Comparison of ENCODE assay signal across 2 cellular contexts in the genomic region with DNA sequence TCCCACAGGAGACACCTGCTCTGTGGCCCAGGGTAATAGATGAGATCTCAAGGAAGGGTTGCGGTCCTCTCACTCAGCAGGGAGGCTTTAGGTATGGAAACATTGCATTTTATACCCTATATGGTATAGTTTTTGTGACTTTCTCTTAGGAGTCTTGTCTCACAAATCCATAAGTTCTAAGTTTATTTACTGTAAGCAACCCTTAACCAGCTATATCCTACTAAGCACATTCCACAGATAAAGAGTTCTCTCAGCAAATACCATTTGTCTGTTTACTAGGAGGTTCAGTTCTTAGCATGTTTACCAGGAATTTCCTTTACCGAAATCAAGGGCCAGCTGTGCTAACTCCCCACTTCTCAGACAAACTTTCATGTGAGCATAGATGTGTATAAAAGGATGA.
TF ChIP-seq lines count a peak whose summit lies in the region.

No MANE protein-coding gene starts in this region.

TF ChIP-seq in IMR-90, 13 proteins besides CTCF, POLR2A, EP300 and RAD21:
- TF ChIP-seq MXI1 (IDR thresholded peaks at IDR 0.05; ENCODE audit: borderline replicate concordance, low read depth, low read length) (no peak), NFE2L2 (IDR thresholded peaks at IDR 0.05; ENCODE audit: low read depth, low read length) (no peak), SMC3 (IDR thresholded peaks at IDR 0.05; ENCODE audit: low read depth, low read length) (no peak), BHLHE40 (IDR thresholded peaks at IDR 0.05; ENCODE audit: low read depth, low read length) (no peak), RFX5 (IDR thresholded peaks at IDR 0.05; ENCODE audit: low read depth, low read length) (no peak), CEBPB (IDR thresholded peaks at IDR 0.05; ENCODE audit: low read depth, low read length) (no peak), FOS (IDR thresholded peaks at IDR 0.05; ENCODE audit: low read depth, low read length) (no peak), MAZ (IDR thresholded peaks at IDR 0.05; ENCODE audit: borderline replicate concordance, low read depth, low read length) (no peak)
- TF ChIP-seq, protein P1, sequence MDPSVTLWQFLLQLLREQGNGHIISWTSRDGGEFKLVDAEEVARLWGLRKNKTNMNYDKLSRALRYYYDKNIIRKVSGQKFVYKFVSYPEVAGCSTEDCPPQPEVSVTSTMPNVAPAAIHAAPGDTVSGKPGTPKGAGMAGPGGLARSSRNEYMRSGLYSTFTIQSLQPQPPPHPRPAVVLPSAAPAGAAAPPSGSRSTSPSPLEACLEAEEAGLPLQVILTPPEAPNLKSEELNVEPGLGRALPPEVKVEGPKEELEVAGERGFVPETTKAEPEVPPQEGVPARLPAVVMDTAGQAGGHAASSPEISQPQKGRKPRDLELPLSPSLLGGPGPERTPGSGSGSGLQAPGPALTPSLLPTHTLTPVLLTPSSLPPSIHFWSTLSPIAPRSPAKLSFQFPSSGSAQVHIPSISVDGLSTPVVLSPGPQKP (IDR thresholded peaks at IDR 0.05; ENCODE audit: borderline replicate concordance, low read depth, low read length), result no peak
- TF ChIP-seq, protein P2, sequence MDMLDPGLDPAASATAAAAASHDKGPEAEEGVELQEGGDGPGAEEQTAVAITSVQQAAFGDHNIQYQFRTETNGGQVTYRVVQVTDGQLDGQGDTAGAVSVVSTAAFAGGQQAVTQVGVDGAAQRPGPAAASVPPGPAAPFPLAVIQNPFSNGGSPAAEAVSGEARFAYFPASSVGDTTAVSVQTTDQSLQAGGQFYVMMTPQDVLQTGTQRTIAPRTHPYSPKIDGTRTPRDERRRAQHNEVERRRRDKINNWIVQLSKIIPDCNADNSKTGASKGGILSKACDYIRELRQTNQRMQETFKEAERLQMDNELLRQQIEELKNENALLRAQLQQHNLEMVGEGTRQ (IDR thresholded peaks at IDR 0.05; ENCODE audit: low read depth, low read length), result no peak

TF ChIP-seq in endothelial cell of umbilical vein, 7 proteins besides CTCF, POLR2A, EP300 and RAD21:
- peak; percentile 3 for TF ChIP-seq POLR2AphosphoS5 (IDR thresholded peaks at IDR 0.05; ENCODE audit: insufficient read depth, low read depth, low read length)
- TF ChIP-seq EZH2 (IDR thresholded peaks at IDR 0.05; ENCODE audit: borderline replicate concordance, low read depth, low read length, severe bottlenecking), result no peak
